ENCODE assay signal across 24 cellular contexts in genomic region chr7:152513861-152514770, GRCh38.
"Had no signal": no experiment of that assay in that cellular context is flagged by ENCODE, and none has a peak within 500 bp of the region (broad histone marks: within the 10 kb centered on the region; RNA-seq: fewer than 3 reads in every experiment).

No MANE protein-coding gene starts in this region.

- H3K36me3 Mint-ChIP-seq: immature natural killer cell; naive B cell; stimulated activated memory B cell treated with anti-CD40 and anti-IgM and Interleukin-4, amounts not matched to agents 10 μg/mL and 1 μg/mL and 100 μg/mL, for 72 hours had no signal

- DNase-seq: cortex of kidney; dorsolateral prefrontal cortex; effector memory CD4-positive, alpha-beta T cell; esophagus squamous epithelium; foreskin fibroblast; glutamatergic neuron; immature natural killer cell; left ventricle myocardium superior; mesenchymal stem cell; midbrain; naive B cell; spleen; stimulated activated CD4-positive, alpha-beta T cell treated with anti-CD3 and anti-CD28 coated beads, Interleukin-15, amount 100 ng/mL, for 24 hours; stimulated activated CD4-positive, alpha-beta T cell treated with anti-CD3 and anti-CD28 coated beads, Interleukin-1b, Interleukin-23, amount 100 ng/mL, for 48 hours; stimulated activated CD4-positive, alpha-beta T cell treated with anti-CD3 and anti-CD28 coated beads, Interleukin-4, amount 100 ng/mL, for 24 hours; tibial artery; upper lobe of left lung; uterus had no signal

- H3K27ac ChIP-seq: dorsolateral prefrontal cortex, esophagus squamous epithelium, gastroesophageal sphincter, spleen, tibial artery, upper lobe of left lung, uterus had no signal

- H3K27me3 Mint-ChIP-seq: stimulated activated memory B cell treated with anti-CD40 and anti-IgM and Interleukin-4, amounts not matched to agents 10 μg/mL and 1 μg/mL and 100 μg/mL, for 72 hours; stimulated activated naive CD8-positive, alpha-beta T cell treated with anti-CD3 and anti-CD28 coated beads, Interleukin-15, Interleukin-2, amounts not matched to agents 100 ng/mL and 50 ng/mL, for 24 hours had no signal

- H3K4me1 Mint-ChIP-seq: nephron had no signal

- H3K4me3 Mint-ChIP-seq: nephron; stimulated activated memory B cell treated with anti-CD40 and anti-IgM and Interleukin-4, amounts not matched to agents 10 μg/mL and 1 μg/mL and 100 μg/mL, for 72 hours had no signal

- H3K9me3 Mint-ChIP-seq: stimulated activated memory B cell treated with anti-CD40 and anti-IgM and Interleukin-4, amounts not matched to agents 10 μg/mL and 1 μg/mL and 100 μg/mL, for 72 hours had no signal

- H3K4me3 ChIP-seq: dorsolateral prefrontal cortex, esophagus squamous epithelium, gastroesophageal sphincter, lung, tibial artery, upper lobe of left lung, uterus had no signal

- H3K36me3 ChIP-seq: esophagus squamous epithelium, gastroesophageal sphincter, spleen, tibial artery, upper lobe of left lung, uterus had no signal

- H3K27ac Mint-ChIP-seq: immature natural killer cell; naive B cell; nephron; stimulated activated memory B cell treated with anti-CD40 and anti-IgM and Interleukin-4, amounts not matched to agents 10 μg/mL and 1 μg/mL and 100 μg/mL, for 72 hours; stimulated activated naive CD8-positive, alpha-beta T cell treated with anti-CD3 and anti-CD28 coated beads, Interleukin-15, Interleukin-2, amounts not matched to agents 100 ng/mL and 50 ng/mL, for 24 hours had no signal

- ATAC-seq: gastroesophageal sphincter; left ventricle myocardium superior; sciatic nerve; stimulated activated memory B cell treated with anti-CD40 and anti-IgM and Interleukin-4, amounts not matched to agents 10 μg/mL and 1 μg/mL and 100 μg/mL, for 72 hours had no signal

- H3K4me1 ChIP-seq: esophagus squamous epithelium, gastroesophageal sphincter, tibial artery, upper lobe of left lung, uterus had no signal

- H3K27me3 ChIP-seq: dorsolateral prefrontal cortex, esophagus squamous epithelium, upper lobe of left lung, uterus had no signal
